ENCODE assay signal across 8 cellular contexts in genomic region chr5:161546463-161547301, GRCh38. TPM values are rescaled to one million over a fixed set of nuclear protein-coding genes. Genes with fewer than 3 reads are reported as not detected.
DNase-seq lines count a peak whose midpoint lies in the region; ATAC-seq and TF ChIP-seq lines count a peak whose summit lies in the region.

Gene GABRB2 (minus strand): TSS chr5:161546725. CDS start chr5:161546643, 82 bp downstream.

- ATAC-seq in HG02840 (IDR thresholded peaks at IDR 0.05; ENCODE audit: low FRiP score, unreplicated experiment), result peak; percentile 64
- ATAC-seq in psoas muscle, result peak in 1 of 4 donors; percentile 58

- no peak within 1 kb of the TSS for H3K27ac ChIP-seq in psoas muscle

- TF ChIP-seq CTCF in AG09309 (IDR thresholded peaks at IDR 0.05; ENCODE audit: control insufficient read depth, insufficient read depth, low read depth, low read length, missing control alignments) (no peak), GM13976 (IDR thresholded peaks at IDR 0.05; ENCODE audit: borderline replicate concordance, control extremely low read depth, extremely low read depth, insufficient read depth, missing control alignments) (no peak), psoas muscle (IDR thresholded peaks at IDR 0.05) (no peak)

- no peak for DNase-seq in AG09309 (ENCODE audit: low read depth)
- peak; percentile 66 for DNase-seq in GM13976 (ENCODE audit: low spot score)
- peak; percentile 64 for DNase-seq in NCI-H446 treated with DMSO at 0.1 percent for 48 hours (lab: John Stamatoyannopoulos, UW)
- peak in 52 of 58 donors; percentile 6 to 80 (median 42) for DNase-seq in anterior cingulate cortex (lab: John Stamatoyannopoulos, UW)
- DNase-seq in hippocampal formation (lab: John Stamatoyannopoulos, UW), result peak; percentile 46 to 62
- DNase-seq in psoas muscle, result peak; percentile 54 to 59
- DNase-seq in NCI-H226, result no peak

- 0 to 2% (median 1%) methylated on average over 29 to 32 of the region's 32 CpGs for WGBS in psoas muscle, 3 donors

- H3K27me3 ChIP-seq in psoas muscle (ENCODE audit: insufficient read depth in 3 of 3, low read length in 2 of 3), result peaks cover 0 to 48% (median 17%) of the 10 kb centered on the region in 3 donors

- in situ Hi-C loops in GM13976 (cut with MboI; ENCODE audit: low sequenced_read_pairs, unreplicated experiment), result no loop called here

- H3K9me3 ChIP-seq in psoas muscle, result no peaks in the 10 kb centered on the region

- H3K36me3 ChIP-seq in psoas muscle (ENCODE audit: insufficient read depth in 1 of 2, low read depth in 1 of 2), result no peaks in the 10 kb centered on the region

- peak within 1 kb of the TSS; percentile 47 for H3K4me3 ChIP-seq in AG09309 (ENCODE audit: control insufficient read depth, low read depth, low read length)
- H3K4me3 ChIP-seq in psoas muscle, result peak within 1 kb of the TSS; percentile 58

- no peaks in the 10 kb centered on the region for H3K4me1 ChIP-seq in psoas muscle

- intact Hi-C loops in psoas muscle (cut with DNase I), result no loop called here

RNA-seq across cellular contexts. Expression of gene GABRB2, which starts in this region (rescaled TPM):
- total RNA-seq in psoas muscle, result under 1 TPM; 0.05 to 0.36 (median 0.24) TPM
- under 1 TPM; 0.04 to 0.14 (median 0.06) TPM for polyA plus RNA-seq in psoas muscle

Comparison
In these comparisons a context has a peak if more than half of its experiments do, and no peak if none do; other contexts are left out.
1. Peak in DNase-seq and H3K4me3 ChIP-seq in psoas muscle; RNA of the gene not detected or under 1 TPM.
2. DNase-seq: peak in GM13976 (single experiment), NCI-H446 treated with DMSO at 0.1 percent for 48 hours (single experiment), anterior cingulate cortex (52 of 58) and hippocampal formation (2 of 2); none in AG09309 (single experiment) and NCI-H226 (single experiment).